ENCODE assay signal across 25 cellular contexts in genomic region chrX:129955682-129956081, GRCh38. TPM values are rescaled to one million over a fixed set of nuclear protein-coding genes. Genes with fewer than 3 reads are reported as not detected.
DNase-seq lines count a peak whose midpoint lies in the region; ATAC-seq, FAIRE-seq and TF ChIP-seq lines count a peak whose summit lies in the region.
"Had no signal": no experiment of that assay in that cellular context is flagged by ENCODE, and none has a peak within 500 bp of the region (broad histone marks: within the 10 kb centered on the region; RNA-seq: fewer than 3 reads in every experiment).

No MANE protein-coding gene starts in this region.

- H3K36me3 Mint-ChIP-seq in activated T-cell treated with anti-CD3 and anti-CD28 coated beads, Interleukin-2, amount 50 U/mL, for 4 hours (ENCODE audit: insufficient read depth) = no peaks in the 10 kb centered on the region
- H3K36me3 Mint-ChIP-seq in activated T-cell treated with anti-CD3 and anti-CD28 coated beads, Interleukin-2, amount 50 U/mL, for 24 hours (ENCODE audit: low read depth) = no peaks in the 10 kb centered on the region
- H3K36me3 Mint-ChIP-seq in central memory CD8-positive, alpha-beta T cell (ENCODE audit: insufficient read depth) = peaks cover 15% of the 10 kb centered on the region
- peaks cover 7% of the 10 kb centered on the region for H3K36me3 Mint-ChIP-seq in stimulated activated effector memory CD8-positive, alpha-beta T cell treated with anti-CD3 and anti-CD28 coated beads, Interleukin-12 subunit alpha, Interleukin-12 subunit beta, amount 100 ng/mL, for 72 hours

- FAIRE-seq in GM19239 (lab: Jason Lieb, UNC) = peak; percentile 60

- ATAC-seq in activated T-cell treated with anti-CD3 and anti-CD28 coated beads, Interleukin-2, amount 50 U/mL, for 4 hours = no peak
- ATAC-seq in central memory CD8-positive, alpha-beta T cell (replicated peaks; ENCODE audit: extremely low read depth, poor library complexity, severe bottlenecking) = no peak
- no peak for ATAC-seq in stimulated activated effector memory CD8-positive, alpha-beta T cell treated with anti-CD3 and anti-CD28 coated beads, Interleukin-12 subunit alpha, Interleukin-12 subunit beta, amount 100 ng/mL, for 72 hours
- ATAC-seq in GM21447 (IDR thresholded peaks at IDR 0.05; ENCODE audit: unreplicated experiment) (no peak), GM18873 (IDR thresholded peaks at IDR 0.05; ENCODE audit: low FRiP score, unreplicated experiment) (no peak)
- ATAC-seq: gastroesophageal sphincter had no signal

- H3K27me3 Mint-ChIP-seq in activated T-cell treated with anti-CD3 and anti-CD28 coated beads, Interleukin-2, amount 50 U/mL, for 4 hours (ENCODE audit: low read depth) = no peaks in the 10 kb centered on the region
- peaks cover 23% of the 10 kb centered on the region for H3K27me3 Mint-ChIP-seq in activated T-cell treated with anti-CD3 and anti-CD28 coated beads, Interleukin-2, amount 50 U/mL, for 24 hours
- no peaks in the 10 kb centered on the region for H3K27me3 Mint-ChIP-seq in central memory CD8-positive, alpha-beta T cell
- H3K27me3 Mint-ChIP-seq: stimulated activated naive CD8-positive, alpha-beta T cell treated with anti-CD3 and anti-CD28 coated beads, Interleukin-15, Interleukin-2, amounts not matched to agents 100 ng/mL and 50 ng/mL, for 24 hours had no signal

- H3K9me3 Mint-ChIP-seq in activated T-cell treated with anti-CD3 and anti-CD28 coated beads, Interleukin-2, amount 50 U/mL, for 4 hours = no peaks in the 10 kb centered on the region
- no peaks in the 10 kb centered on the region for H3K9me3 Mint-ChIP-seq in activated T-cell treated with anti-CD3 and anti-CD28 coated beads, Interleukin-2, amount 50 U/mL, for 24 hours
- H3K9me3 Mint-ChIP-seq in central memory CD8-positive, alpha-beta T cell = no peaks in the 10 kb centered on the region
- no peaks in the 10 kb centered on the region for H3K9me3 Mint-ChIP-seq in stimulated activated effector memory CD8-positive, alpha-beta T cell treated with anti-CD3 and anti-CD28 coated beads, Interleukin-12 subunit alpha, Interleukin-12 subunit beta, amount 100 ng/mL, for 72 hours
- H3K9me3 Mint-ChIP-seq: activated naive CD4-positive, alpha-beta T cell treated with anti-CD3 and anti-CD28 coated beads, Interleukin-2, amount 10 ng/mL, durations not matched to agents 7 days and 5 days; stimulated activated naive CD8-positive, alpha-beta T cell treated with anti-CD3 and anti-CD28 coated beads, Interleukin-15, Interleukin-2, amounts not matched to agents 100 ng/mL and 50 ng/mL, for 24 hours had no signal

- H3K27ac ChIP-seq in coronary artery = no peak overlapping the region
- H3K27ac ChIP-seq: gastroesophageal sphincter, Peyer's patch, thoracic aorta had no signal

- H3K4me3 ChIP-seq in coronary artery = no peak overlapping the region
- H3K4me3 ChIP-seq: gastroesophageal sphincter, HAP-1, Peyer's patch, thoracic aorta had no signal

- no peak for TF ChIP-seq CTCF in coronary artery (IDR thresholded peaks at IDR 0.05)

- H3K27ac Mint-ChIP-seq in activated T-cell treated with anti-CD3 and anti-CD28 coated beads, Interleukin-2, amount 50 U/mL, for 24 hours = no peak overlapping the region
- H3K27ac Mint-ChIP-seq in central memory CD8-positive, alpha-beta T cell (ENCODE audit: low read depth) = peak overlapping the region; percentile 82
- H3K27ac Mint-ChIP-seq in stimulated activated effector memory CD8-positive, alpha-beta T cell treated with anti-CD3 and anti-CD28 coated beads, Interleukin-12 subunit alpha, Interleukin-12 subunit beta, amount 100 ng/mL, for 72 hours = no peak overlapping the region
- H3K27ac Mint-ChIP-seq: stimulated activated naive CD8-positive, alpha-beta T cell treated with anti-CD3 and anti-CD28 coated beads, Interleukin-15, Interleukin-2, amounts not matched to agents 100 ng/mL and 50 ng/mL, for 24 hours had no signal

- DNase-seq in activated T-cell treated with anti-CD3 and anti-CD28 coated beads, Interleukin-2, amount 50 U/mL, for 4 hours = no peak
- DNase-seq in activated T-cell treated with anti-CD3 and anti-CD28 coated beads, Interleukin-2, amount 50 U/mL, for 24 hours = no peak
- DNase-seq in GM19239 (ENCODE audit: insufficient read length, low spot score) = no peak
- no peak for DNase-seq in central memory CD8-positive, alpha-beta T cell (ENCODE audit: low spot score in 2 of 2)
- no peak for DNase-seq in stimulated activated effector memory CD8-positive, alpha-beta T cell treated with anti-CD3 and anti-CD28 coated beads, Interleukin-12 subunit alpha, Interleukin-12 subunit beta, amount 100 ng/mL, for 72 hours (ENCODE audit: low spot score in 2 of 2)
- DNase-seq in coronary artery (ENCODE audit: low spot score) = no peak
- DNase-seq: activated CD4-positive, alpha-beta T cell treated with anti-CD3 and anti-CD28 coated beads for 1 hour; activated naive CD4-positive, alpha-beta T cell treated with anti-CD3 and anti-CD28 coated beads, Interleukin-2, amount 10 ng/mL, durations not matched to agents 7 days and 5 days; activated T-cell treated with anti-CD3 and anti-CD28 coated beads, Interleukin-2, amount 50 U/mL, for 48 hours; central memory CD4-positive, alpha-beta T cell; COR-L47; DMS79; GF-D8; hypothalamus; NCI-H1417 treated with DMSO at 0.1 percent for 48 hours; NCI-H2081; NCI-H748 treated with DMSO at 0.1 percent for 48 hours; Peyer's patch; SIG-M5 had no signal

- peak overlapping the region; percentile 19 for H3K4me3 Mint-ChIP-seq in activated T-cell treated with anti-CD3 and anti-CD28 coated beads, Interleukin-2, amount 50 U/mL, for 4 hours
- H3K4me3 Mint-ChIP-seq in activated T-cell treated with anti-CD3 and anti-CD28 coated beads, Interleukin-2, amount 50 U/mL, for 24 hours = no peak overlapping the region
- peak overlapping the region; percentile 36 for H3K4me3 Mint-ChIP-seq in central memory CD8-positive, alpha-beta T cell
- H3K4me3 Mint-ChIP-seq in stimulated activated effector memory CD8-positive, alpha-beta T cell treated with anti-CD3 and anti-CD28 coated beads, Interleukin-12 subunit alpha, Interleukin-12 subunit beta, amount 100 ng/mL, for 72 hours = peak overlapping the region; percentile 17

- peaks cover 14% of the 10 kb centered on the region for H3K4me1 Mint-ChIP-seq in activated T-cell treated with anti-CD3 and anti-CD28 coated beads, Interleukin-2, amount 50 U/mL, for 4 hours (ENCODE audit: low read depth)
- H3K4me1 Mint-ChIP-seq in activated T-cell treated with anti-CD3 and anti-CD28 coated beads, Interleukin-2, amount 50 U/mL, for 24 hours (ENCODE audit: low read depth) = peaks cover 16% of the 10 kb centered on the region
- peaks cover 13% of the 10 kb centered on the region for H3K4me1 Mint-ChIP-seq in central memory CD8-positive, alpha-beta T cell
- H3K4me1 Mint-ChIP-seq in stimulated activated effector memory CD8-positive, alpha-beta T cell treated with anti-CD3 and anti-CD28 coated beads, Interleukin-12 subunit alpha, Interleukin-12 subunit beta, amount 100 ng/mL, for 72 hours = peaks cover 17% of the 10 kb centered on the region

RNA-seq across cellular contexts. Expression of gene BCORL1, which starts 26.8 kb away (rescaled TPM):
- total RNA-seq in activated T-cell treated with anti-CD3 and anti-CD28 coated beads, Interleukin-2, amount 50 U/mL, for 4 hours = 1 to 10 TPM; 7.9 to 9.0 (median 8.8) TPM

RNA-seq across cellular contexts. Expression of gene UTP14A, which starts 49.7 kb away (rescaled TPM):
- total RNA-seq in activated T-cell treated with anti-CD3 and anti-CD28 coated beads, Interleukin-2, amount 50 U/mL, for 4 hours = 10 to 100 TPM; 73.1 to 83.3 (median 79.2) TPM
